In the genomic region with DNA sequence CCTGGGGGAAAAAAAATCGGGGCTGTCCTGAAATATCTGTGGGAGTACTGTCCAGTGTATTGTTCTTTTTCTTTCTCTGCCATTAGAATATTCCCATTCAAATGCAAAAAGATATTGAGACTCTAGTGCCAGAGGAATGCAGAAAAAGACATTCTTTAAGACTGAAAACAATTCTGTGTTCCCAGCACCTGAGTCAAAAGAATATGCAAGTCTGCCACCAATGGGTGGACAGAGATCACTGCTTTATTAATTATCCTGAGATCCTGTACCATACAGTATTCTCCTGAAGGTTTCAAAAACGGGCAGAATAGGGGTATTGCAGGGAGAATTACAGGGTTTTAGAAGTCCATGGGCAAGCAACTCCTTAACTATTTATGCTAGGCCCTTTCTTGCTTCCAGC, we compare ENCODE assay signal across 10 cellular contexts.
DNase-seq lines count a peak whose midpoint lies in the region; TF ChIP-seq lines count a peak whose summit lies in the region.
"Had no signal": no experiment of that assay in that cellular context is flagged by ENCODE, and none has a peak within 500 bp of the region (broad histone marks: within the 10 kb centered on the region; RNA-seq: fewer than 3 reads in every experiment).

No MANE protein-coding gene starts in this region.

- TF ChIP-seq CTCF in OCI-LY3 (IDR thresholded peaks at IDR 0.05; ENCODE audit: low read depth, low read length) (peak; percentile 60), epithelial cell of proximal tubule (conservative IDR thresholded peaks at IDR 0.05; ENCODE audit: low read depth, low read length) (peak; percentile 59), retinal pigment epithelial cell (conservative IDR thresholded peaks at IDR 0.05; ENCODE audit: low read depth, low read length) (peak; percentile 51)

- DNase-seq in NCI-H1417 (lab: John Stamatoyannopoulos, UW), result peak in 2 of 3 experiments; percentile 20 to 26
- no peak for DNase-seq in NCI-H1417 treated with DMSO at 0.1 percent for 48 hours (lab: John Stamatoyannopoulos, UW)
- no peak for DNase-seq in epithelial cell of proximal tubule (ENCODE audit: low read depth)
- no peak for DNase-seq in retinal pigment epithelial cell (ENCODE audit: low read depth)
- DNase-seq in HuH-7 (ENCODE audit: low spot score), result no peak
- DNase-seq in superior temporal gyrus (ENCODE audit: extremely low spot score), result no peak
- no peak for DNase-seq in NCI-H187 treated with DMSO at 0.1 percent for 48 hours (lab: John Stamatoyannopoulos, UW)
- DNase-seq: activated CD4-positive, alpha-beta memory T cell treated with anti-CD3 and anti-CD28 coated beads for 36 hours; midbrain had no signal

- no peaks in the 10 kb centered on the region for H4K20me1 ChIP-seq in OCI-LY3 (ENCODE audit: insufficient read depth, low read length)

- no peaks in the 10 kb centered on the region for H3K27me3 ChIP-seq in OCI-LY3 (ENCODE audit: low read depth, low read length)

- no peaks in the 10 kb centered on the region for H3K79me2 ChIP-seq in OCI-LY3 (ENCODE audit: low read length)

- H3K4me1 ChIP-seq in OCI-LY3 (ENCODE audit: low read length), result peaks cover 3% of the 10 kb centered on the region

- no peak overlapping the region for H3K4me2 ChIP-seq in OCI-LY3 (ENCODE audit: low read length)

- H3K4me3 ChIP-seq in OCI-LY3 (ENCODE audit: low read length) (no peak overlapping the region), epithelial cell of proximal tubule (ENCODE audit: low read depth, low read length) (no peak overlapping the region), retinal pigment epithelial cell (ENCODE audit: low read length) (no peak overlapping the region)

- no peak overlapping the region for H2AFZ ChIP-seq in OCI-LY3 (ENCODE audit: low read depth, low read length)

- no peak overlapping the region for H3K27ac ChIP-seq in OCI-LY3 (ENCODE audit: low read length)

- H3K36me3 ChIP-seq in OCI-LY3 (replicated peaks; ENCODE audit: low read depth, low read length), result no peaks in the 10 kb centered on the region

- H3K9me3 ChIP-seq in OCI-LY3 (ENCODE audit: insufficient read depth, low read length), result no peaks in the 10 kb centered on the region

- H3K9ac ChIP-seq in OCI-LY3 (ENCODE audit: low read length), result no peak overlapping the region

Comparison
In these comparisons a context has a peak if more than half of its experiments do, and no peak if none do; other contexts are left out.
1. DNase-seq: peak in NCI-H1417 (2 of 3); none in NCI-H1417 treated with DMSO at 0.1 percent for 48 hours (single experiment), epithelial cell of proximal tubule (single experiment), retinal pigment epithelial cell (single experiment), HuH-7 (single experiment), superior temporal gyrus (single experiment) and NCI-H187 treated with DMSO at 0.1 percent for 48 hours (single experiment).
2. Peak in every context shown above with its lines, with median percentiles within 50 percentile points of each other: CTCF ChIP-seq.